ENCODE assay signal across 13 cellular contexts in the genomic region with DNA sequence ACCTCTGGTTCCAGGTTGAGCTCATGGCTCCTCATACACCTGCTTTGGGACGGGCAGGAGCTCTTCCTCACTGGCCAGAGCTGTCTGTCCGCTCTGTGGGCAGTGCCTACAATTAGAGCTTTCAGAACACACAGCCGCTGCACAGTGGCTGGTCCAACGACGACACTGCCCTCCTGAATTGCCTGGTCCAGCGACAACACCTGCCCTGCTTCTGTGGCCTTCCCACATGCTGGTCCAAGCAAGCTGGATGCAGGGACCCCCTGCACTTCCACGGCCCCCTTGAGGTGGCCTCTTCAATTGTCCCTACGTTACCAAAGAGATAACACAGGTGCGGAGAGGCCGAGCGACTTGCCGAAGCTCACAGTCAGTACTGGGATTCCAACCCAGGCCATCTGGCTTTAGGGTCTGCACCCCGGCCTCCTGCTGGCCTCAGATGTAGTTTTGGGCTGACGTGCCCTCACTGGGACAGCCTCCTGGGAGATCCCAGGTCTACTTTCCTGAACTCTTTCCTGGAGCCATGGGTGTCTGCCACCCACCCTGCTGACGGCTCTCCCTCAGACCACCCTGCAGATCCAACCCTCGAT. TPM values are rescaled to one million over a fixed set of nuclear protein-coding genes. Genes with fewer than 3 reads are reported as not detected.
"Had no signal": no experiment of that assay in that cellular context is flagged by ENCODE, and none has a peak within 500 bp of the region (broad histone marks: within the 10 kb centered on the region; RNA-seq: fewer than 3 reads in every experiment).

No MANE protein-coding gene starts in this region.

- DNase-seq: anterior cingulate cortex; cerebellar nuclear complex; effector CD8-positive, alpha-beta T cell; foreskin keratinocyte; immature natural killer cell; midbrain; stimulated activated naive B cell treated with anti-CD40 and anti-IgM and Interleukin-4, amounts not matched to agents 10 μg/mL and 1 μg/mL and 100 μg/mL, for 72 hours; tibial artery had no signal

- H3K36me3 Mint-ChIP-seq: immature natural killer cell had no signal

- H3K9me3 Mint-ChIP-seq: activated T-helper 1 cell treated with anti-CD3 and anti-CD28 coated beads, Interleukin-12 subunit alpha, Interleukin-12 subunit beta, Interleukin-2, Interleukin-4 antibody, amounts not matched to agents 30 ng/mL and 10 ng/mL and 1 ng/mL, durations not matched to agents 14 hours and 24 hours and 36 hours; immature natural killer cell; stimulated activated naive B cell treated with anti-CD40 and anti-IgM and Interleukin-4, amounts not matched to agents 10 μg/mL and 1 μg/mL and 100 μg/mL, for 72 hours had no signal

- H3K27ac Mint-ChIP-seq: activated T-helper 1 cell treated with anti-CD3 and anti-CD28 coated beads, Interleukin-12 subunit alpha, Interleukin-12 subunit beta, Interleukin-2, Interleukin-4 antibody, amounts not matched to agents 30 ng/mL and 10 ng/mL and 1 ng/mL, durations not matched to agents 14 hours and 24 hours and 36 hours; immature natural killer cell had no signal

- H3K4me3 Mint-ChIP-seq: activated T-helper 1 cell treated with anti-CD3 and anti-CD28 coated beads, Interleukin-12 subunit alpha, Interleukin-12 subunit beta, Interleukin-2, Interleukin-4 antibody, amounts not matched to agents 30 ng/mL and 10 ng/mL and 1 ng/mL, durations not matched to agents 14 hours and 24 hours and 36 hours; stimulated activated naive B cell treated with anti-CD40 and anti-IgM and Interleukin-4, amounts not matched to agents 10 μg/mL and 1 μg/mL and 100 μg/mL, for 72 hours had no signal

- ATAC-seq: foreskin keratinocyte had no signal

RNA-seq across cellular contexts. Expression of gene CHRNA4, which starts 1.4 kb away (rescaled TPM):
- total RNA-seq: activated CD8-positive, alpha-beta memory T cell treated with anti-CD3 and anti-CD28 coated beads for 36 hours; activated T-helper 1 cell treated with anti-CD3 and anti-CD28 coated beads, Interleukin-12 subunit alpha, Interleukin-12 subunit beta, Interleukin-2, Interleukin-4 antibody, amounts not matched to agents 30 ng/mL and 10 ng/mL and 1 ng/mL, durations not matched to agents 14 hours and 24 hours and 36 hours; foreskin keratinocyte; myocyte; subcutaneous adipose tissue; T-helper 2 cell treated with Interferon-gamma antibody and Interleukin-4, amounts not matched to agents 100 ng/mL and 5 ng/mL, for 36 hours had no signal
